ENCODE assay signal across 1 cellular context in genomic region chr13:19605161-19605955, GRCh38.
TF ChIP-seq lines count a peak whose summit lies in the region.

No MANE protein-coding gene starts in this region.

TF ChIP-seq in K562, 482 proteins besides CTCF, POLR2A, EP300 and RAD21:
- TF ChIP-seq HLTF (IDR thresholded peaks at IDR 0.05) (no peak), NELFE (IDR thresholded peaks at IDR 0.05; ENCODE audit: insufficient read depth, insufficient read length) (no peak), SMARCE1 (IDR thresholded peaks at IDR 0.05) (no peak), CEBPZ (IDR thresholded peaks at IDR 0.05; ENCODE audit: borderline replicate concordance, low read depth, low read length) (no peak), GATAD2B (IDR thresholded peaks at IDR 0.05; ENCODE audit: borderline replicate concordance) (no peak), ZBTB1 (CRISPR knock-in tag; IDR thresholded peaks at IDR 0.05; ENCODE audit: borderline replicate concordance, low read depth) (no peak)
